ENCODE assay signal across 30 cellular contexts in the genomic region with DNA sequence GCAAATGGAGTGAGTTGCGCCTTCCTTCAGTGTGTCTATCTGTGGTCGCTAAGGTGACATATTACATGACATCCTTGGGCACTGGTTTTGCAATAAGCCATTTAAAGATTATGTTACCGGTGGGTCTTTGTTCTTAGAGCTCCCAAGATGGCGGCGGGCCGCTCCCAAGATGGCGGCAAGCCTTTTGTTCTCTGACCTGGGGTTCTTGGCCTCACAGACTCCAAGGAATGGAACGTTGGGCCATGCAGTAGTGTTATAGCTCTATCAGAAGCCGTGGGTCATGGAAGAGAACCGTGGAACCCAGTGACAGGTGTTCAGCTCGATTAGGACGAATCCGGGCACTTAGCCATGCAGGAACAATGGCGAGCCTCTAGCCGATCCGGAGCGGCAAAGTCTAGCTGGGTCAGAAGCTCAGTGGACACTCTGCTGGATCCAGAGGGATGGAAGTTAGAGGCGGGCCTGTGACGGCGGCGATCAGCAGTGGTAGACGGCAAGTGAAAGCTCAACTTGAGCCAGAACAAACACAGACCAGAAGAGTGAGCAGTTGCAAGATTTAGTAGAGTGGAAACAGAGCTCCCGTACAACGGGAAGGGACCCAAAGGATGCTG.
DNase-seq lines count a peak whose midpoint lies in the region; ATAC-seq and TF ChIP-seq lines count a peak whose summit lies in the region.
"Had no signal": no experiment of that assay in that cellular context is flagged by ENCODE, and none has a peak within 500 bp of the region (broad histone marks: within the 10 kb centered on the region; RNA-seq: fewer than 3 reads in every experiment).

No MANE protein-coding gene starts in this region.

- H2AFZ ChIP-seq in GM23338, result peak overlapping the region; percentile 56; the same call in 1 of the 2 replicates

- ATAC-seq in GM23338, result no peak
- ATAC-seq: activated CD4-positive, alpha-beta T cell treated with anti-CD3 and anti-CD28 coated beads for 36 hours; activated naive CD4-positive, alpha-beta T cell treated with anti-CD3 and anti-CD28 coated beads, Interleukin-2, amount 50 U/mL, for 72 hours; CD8-positive, alpha-beta T cell; left colon; Panc1; pancreas had no signal

- peak overlapping the region; percentile 14; the same call in 1 of the 2 replicates for H3K4me3 ChIP-seq in BE2C (ENCODE audit: low read depth, low read length)
- no peak overlapping the region for H3K4me3 ChIP-seq in GM23338
- H3K4me3 ChIP-seq: HAP-1, pancreas had no signal

- intact Hi-C loops in activated CD4-positive, alpha-beta T cell treated with anti-CD3 and anti-CD28 coated beads, Interleukin-2, amount 10 ng/mL, durations not matched to agents 24 days and 14 days (cut with micrococcal nuclease), result no loop called here

- H3K4me1 Mint-ChIP-seq in GM23338, result peaks cover 5% of the 10 kb centered on the region; the same call in 1 of the 3 replicates
- peaks cover 3% of the 10 kb centered on the region for H3K4me1 Mint-ChIP-seq in activated CD4-positive, alpha-beta T cell treated with anti-CD3 and anti-CD28 coated beads, Interleukin-2, amount 10 ng/mL, durations not matched to agents 24 days and 14 days
- H3K4me1 Mint-ChIP-seq: immature natural killer cell, memory B cell had no signal

- H3K4me1 ChIP-seq in BE2C (no peaks in the 10 kb centered on the region), GM23338 (ENCODE audit: insufficient read depth) (peaks cover 5% of the 10 kb centered on the region; the same call in 1 of the 2 replicates)
- H3K4me1 ChIP-seq: HAP-1, pancreas had no signal

- H3K79me2 ChIP-seq in GM23338 (replicated peaks; ENCODE audit: insufficient read depth), result no peaks in the 10 kb centered on the region

- H3K27ac ChIP-seq in GM23338 (ENCODE audit: low read depth), result no peak overlapping the region
- H3K27ac ChIP-seq: epithelial cell of prostate, pancreas had no signal

- TF ChIP-seq CTCF in BE2C (IDR thresholded peaks at IDR 0.05; ENCODE audit: low read depth, low read length) (no peak), GM23338 (conservative IDR thresholded peaks at IDR 0.05; ENCODE audit: low read depth in 2 of 2) (no peak)

- H3K4me2 ChIP-seq in GM23338, result no peak overlapping the region

- H3K4me3 Mint-ChIP-seq in GM23338, result no peak overlapping the region
- H3K4me3 Mint-ChIP-seq in activated CD4-positive, alpha-beta T cell treated with anti-CD3 and anti-CD28 coated beads, Interleukin-2, amount 10 ng/mL, durations not matched to agents 24 days and 14 days, result no peak overlapping the region
- H3K4me3 Mint-ChIP-seq: activated CD4-positive, alpha-beta T cell treated with anti-CD3 and anti-CD28 coated beads for 36 hours; CD8-positive, alpha-beta T cell; immature natural killer cell; memory B cell; nephron progenitor cell had no signal

- peaks cover 7% of the 10 kb centered on the region for H3K9me2 ChIP-seq in GM23338 (ENCODE audit: insufficient read depth)

- H3K27me3 ChIP-seq in BE2C, result peaks cover 39% of the 10 kb centered on the region
- H3K27me3 ChIP-seq in GM23338 (ENCODE audit: insufficient read depth), result no peaks in the 10 kb centered on the region
- H3K27me3 ChIP-seq: pancreas had no signal

- H3K36me3 Mint-ChIP-seq in GM23338 (ENCODE audit: low read depth), result no peaks in the 10 kb centered on the region; the same call in 2 of the 3 replicates
- H3K36me3 Mint-ChIP-seq in activated CD4-positive, alpha-beta T cell treated with anti-CD3 and anti-CD28 coated beads, Interleukin-2, amount 10 ng/mL, durations not matched to agents 24 days and 14 days (ENCODE audit: low read depth), result no peaks in the 10 kb centered on the region
- H3K36me3 Mint-ChIP-seq: activated naive CD4-positive, alpha-beta T cell treated with anti-CD3 and anti-CD28 coated beads, Interleukin-2, amount 50 U/mL, for 72 hours; CD8-positive, alpha-beta T cell; immature natural killer cell; memory B cell had no signal

- no peaks in the 10 kb centered on the region for H4K20me1 ChIP-seq in GM23338 (replicated peaks; ENCODE audit: insufficient read depth)

- peaks cover 7% of the 10 kb centered on the region for H3K27me3 Mint-ChIP-seq in GM23338 (ENCODE audit: insufficient read depth, low read depth, poor library complexity)
- H3K27me3 Mint-ChIP-seq in activated CD4-positive, alpha-beta T cell treated with anti-CD3 and anti-CD28 coated beads, Interleukin-2, amount 10 ng/mL, durations not matched to agents 24 days and 14 days, result no peaks in the 10 kb centered on the region

- H3K36me3 ChIP-seq in BE2C (no peaks in the 10 kb centered on the region), GM23338 (ENCODE audit: insufficient read depth) (no peaks in the 10 kb centered on the region)
- H3K36me3 ChIP-seq: HAP-1, pancreas had no signal

- H3K9me3 ChIP-seq in BE2C, result no peaks in the 10 kb centered on the region; the same call in 1 of the 2 replicates
- H3K9me3 ChIP-seq: HAP-1, pancreas had no signal

- DNase-seq in BE2C (no peak), GM23338 (ENCODE audit: low spot score) (no peak), NCI-H69 (lab: John Stamatoyannopoulos, UW) (peak; percentile 89), mesenteric fat pad (ENCODE audit: low spot score) (peak; percentile 72), NOMO-1 (lab: John Stamatoyannopoulos, UW; ENCODE audit: unreplicated experiment in 2 of 2) (no peak), T-helper 1 cell (no peak)
- DNase-seq in activated CD4-positive, alpha-beta T cell treated with anti-CD3 and anti-CD28 coated beads, Interleukin-2, amount 10 ng/mL, durations not matched to agents 24 days and 14 days, result no peak
- DNase-seq: activated CD4-positive, alpha-beta T cell treated with anti-CD3 and anti-CD28 coated beads for 36 hours; activated T-cell treated with anti-CD3 and anti-CD28 coated beads for 4 hours; effector CD8-positive, alpha-beta T cell; hypothalamus; immature natural killer cell; Karpas-422; left colon; NCI-H1417 treated with DMSO at 0.1 percent for 48 hours; NCI-H2171 treated with DMSO at 0.1 percent for 48 hours; NCI-H526; nephron progenitor cell; pancreas; retina; SIG-M5; small intestine; stimulated activated naive CD4-positive, alpha-beta T cell treated with Interleukin-2 at 50 U/mL for 16 hours had no signal

- no peak overlapping the region for H3K27ac Mint-ChIP-seq in GM23338
- H3K27ac Mint-ChIP-seq in activated CD4-positive, alpha-beta T cell treated with anti-CD3 and anti-CD28 coated beads, Interleukin-2, amount 10 ng/mL, durations not matched to agents 24 days and 14 days, result no peak overlapping the region
- H3K27ac Mint-ChIP-seq: activated CD4-positive, alpha-beta T cell treated with anti-CD3 and anti-CD28 coated beads for 36 hours; activated naive CD4-positive, alpha-beta T cell treated with anti-CD3 and anti-CD28 coated beads, Interleukin-2, amount 50 U/mL, for 72 hours; activated T-helper 2 cell treated with anti-CD3 and anti-CD28 coated beads, Interferon-gamma antibody, Interleukin-2, Interleukin-4, amounts not matched to agents 10 μg/mL and 5 μg/mL and 100 μg/mL, durations not matched to agents 14 hours and 24 hours and 36 hours; CD8-positive, alpha-beta T cell; immature natural killer cell; memory B cell; nephron progenitor cell had no signal

- peaks cover 2% of the 10 kb centered on the region; the same call in 2 of the 3 replicates for H3K9me3 Mint-ChIP-seq in GM23338
- H3K9me3 Mint-ChIP-seq in activated CD4-positive, alpha-beta T cell treated with anti-CD3 and anti-CD28 coated beads, Interleukin-2, amount 10 ng/mL, durations not matched to agents 24 days and 14 days, result no peaks in the 10 kb centered on the region
- H3K9me3 Mint-ChIP-seq: activated naive CD4-positive, alpha-beta T cell treated with anti-CD3 and anti-CD28 coated beads, Interleukin-2, amount 50 U/mL, for 72 hours; activated T-helper 2 cell treated with anti-CD3 and anti-CD28 coated beads, Interferon-gamma antibody, Interleukin-2, Interleukin-4, amounts not matched to agents 10 μg/mL and 5 μg/mL and 100 μg/mL, durations not matched to agents 14 hours and 24 hours and 36 hours; CD8-positive, alpha-beta T cell; immature natural killer cell had no signal

- H3F3A ChIP-seq in GM23338 (replicated peaks; ENCODE audit: low read depth), result no peaks in the 10 kb centered on the region; the same call in 1 of the 2 replicates

TF ChIP-seq in GM23338, 12 proteins besides CTCF, POLR2A, EP300 and RAD21:
- no peak for TF ChIP-seq EZH2phosphoT487 (IDR thresholded peaks at IDR 0.05; ENCODE audit: unreplicated experiment)
- TF ChIP-seq, protein P1, sequence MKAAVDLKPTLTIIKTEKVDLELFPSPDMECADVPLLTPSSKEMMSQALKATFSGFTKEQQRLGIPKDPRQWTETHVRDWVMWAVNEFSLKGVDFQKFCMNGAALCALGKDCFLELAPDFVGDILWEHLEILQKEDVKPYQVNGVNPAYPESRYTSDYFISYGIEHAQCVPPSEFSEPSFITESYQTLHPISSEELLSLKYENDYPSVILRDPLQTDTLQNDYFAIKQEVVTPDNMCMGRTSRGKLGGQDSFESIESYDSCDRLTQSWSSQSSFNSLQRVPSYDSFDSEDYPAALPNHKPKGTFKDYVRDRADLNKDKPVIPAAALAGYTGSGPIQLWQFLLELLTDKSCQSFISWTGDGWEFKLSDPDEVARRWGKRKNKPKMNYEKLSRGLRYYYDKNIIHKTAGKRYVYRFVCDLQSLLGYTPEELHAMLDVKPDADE (IDR thresholded peaks at IDR 0.05), result no peak
- no peak for TF ChIP-seq EZH2 (IDR thresholded peaks at IDR 0.05; ENCODE audit: low read depth, unreplicated experiment)
- no peak for TF ChIP-seq STAT1 (IDR thresholded peaks at IDR 0.05; ENCODE audit: unreplicated experiment)

Comparison
In these comparisons a context has a peak if more than half of its experiments do, and no peak if none do; other contexts are left out.
1. DNase-seq: peak in NCI-H69 (single experiment) and mesenteric fat pad (single experiment); none in BE2C (single experiment), GM23338 (single experiment), NOMO-1 (0 of 2), T-helper 1 cell (0 of 5) and activated CD4-positive, alpha-beta T cell treated with anti-CD3 and anti-CD28 coated beads, Interleukin-2, amount 10 ng/mL, durations not matched to agents 24 days and 14 days (single experiment).